8 cellular contexts compared by ENCODE assay signal in genomic region chr10:49941447-49942338, GRCh38. TPM values are rescaled to one million over a fixed set of nuclear protein-coding genes. Genes with fewer than 3 reads are reported as not detected.
DNase-seq lines count a peak whose midpoint lies in the region; TF ChIP-seq lines count a peak whose summit lies in the region.
"Not testable (repeated sequence)": the region's sequence is repeated elsewhere in the genome, so short reads cannot be mapped to it uniquely, and the experiment has no call there.

Gene PARG, minus strand, starts transcription at chr10:49942027. Its CDS starts 302 bp downstream, at chr10:49941725.
Gene TIMM23B, plus strand, starts transcription at chr10:49942053. Its CDS starts 142 bp downstream, at chr10:49942195.

- H3K27ac Mint-ChIP-seq in neural crest cell (ENCODE audit: unreplicated experiment), result peak within 1 kb of the TSS; percentile 94
- H3K27ac Mint-ChIP-seq in stimulated activated naive CD8-positive, alpha-beta T cell treated with anti-CD3 and anti-CD28 coated beads, Interleukin-15, Interleukin-2, amounts not matched to agents 100 ng/mL and 50 ng/mL, for 24 hours, result peak within 1 kb of the TSS; percentile 98

- H3K36me3 ChIP-seq in MM.1S (replicated peaks; ENCODE audit: insufficient read depth, low read length), result not testable (repeated sequence)

- not testable (repeated sequence) for H3F3A ChIP-seq in MM.1S (ENCODE audit: insufficient read depth, low read length)

- H3K4me3 ChIP-seq in MM.1S (ENCODE audit: low read length), result peak within 1 kb of the TSS; percentile 68
- H3K4me3 ChIP-seq in foreskin fibroblast (ENCODE audit: low read depth in 1 of 2, low read length in 2 of 2), result peak within 1 kb of the TSS; percentile 51 to 90

- H3K9me3 ChIP-seq in MM.1S (replicated peaks; ENCODE audit: insufficient read depth, low read length), result not testable (repeated sequence)

- H3K9ac ChIP-seq in MM.1S (ENCODE audit: low read length), result peak within 1 kb of the TSS; percentile 85

- peak within 1 kb of the TSS; percentile 97 for H3K4me3 Mint-ChIP-seq in neural crest cell
- H3K4me3 Mint-ChIP-seq in stimulated activated naive CD8-positive, alpha-beta T cell treated with anti-CD3 and anti-CD28 coated beads, Interleukin-15, Interleukin-2, amounts not matched to agents 100 ng/mL and 50 ng/mL, for 24 hours, result peak within 1 kb of the TSS; percentile 99

- not testable (repeated sequence) for H3K9me2 ChIP-seq in MM.1S (replicated peaks; ENCODE audit: insufficient read depth, low read length)

- peaks cover 52% of the 10 kb centered on the region for H3K79me2 ChIP-seq in MM.1S (ENCODE audit: low read length)

- peak within 1 kb of the TSS; percentile 52; the same call in 1 of the 2 replicates for H3K27ac ChIP-seq in MM.1S (ENCODE audit: low read length)

- TF ChIP-seq CTCF in MM.1S (IDR thresholded peaks at IDR 0.05; ENCODE audit: low read length); foreskin fibroblast (IDR thresholded peaks at IDR 0.05; ENCODE audit: low read depth, low read length): not testable (repeated sequence)
- TF ChIP-seq CTCF in neural crest cell (conservative IDR thresholded peaks at IDR 0.05), result peak; percentile 39

- H4K20me1 ChIP-seq in MM.1S (ENCODE audit: insufficient read depth, low read length), result not testable (repeated sequence)

- H3K27me3 Mint-ChIP-seq in neural crest cell (ENCODE audit: low read depth); stimulated activated naive CD8-positive, alpha-beta T cell treated with anti-CD3 and anti-CD28 coated beads, Interleukin-15, Interleukin-2, amounts not matched to agents 100 ng/mL and 50 ng/mL, for 24 hours: not testable (repeated sequence)

- not testable (repeated sequence) for H3K4me1 ChIP-seq in MM.1S (ENCODE audit: low read length)

- not testable (repeated sequence) for H3K36me3 Mint-ChIP-seq in neural crest cell (ENCODE audit: low read depth)
- H3K36me3 Mint-ChIP-seq in stimulated activated naive CD8-positive, alpha-beta T cell treated with anti-CD3 and anti-CD28 coated beads, Interleukin-15, Interleukin-2, amounts not matched to agents 100 ng/mL and 50 ng/mL, for 24 hours (ENCODE audit: low read depth), result peaks cover 13% of the 10 kb centered on the region

- H3K4me2 ChIP-seq in MM.1S (ENCODE audit: low read depth, low read length), result peak within 1 kb of the TSS; percentile 60

- not testable (repeated sequence) for H3K27me3 ChIP-seq in MM.1S (replicated peaks; ENCODE audit: insufficient read depth, low read length)

- not testable (repeated sequence) for H3K9me3 Mint-ChIP-seq in neural crest cell; stimulated activated naive CD8-positive, alpha-beta T cell treated with anti-CD3 and anti-CD28 coated beads, Interleukin-15, Interleukin-2, amounts not matched to agents 100 ng/mL and 50 ng/mL, for 24 hours

- DNase-seq in GDM1 (lab: John Stamatoyannopoulos, UW), result peak; percentile 69
- peak; percentile 73 for DNase-seq in HCEC 1CT
- peak; percentile 83 for DNase-seq in MM.1S
- peak; percentile 79 for DNase-seq in SK-N-DZ (ENCODE audit: low spot score)
- DNase-seq in activated gamma-delta T cell treated with anti-CD3 and anti-CD28 coated beads, Interleukin-2, amount 50 U/mL, for 16 hours (ENCODE audit: low read depth), result peak; percentile 68
- peak; percentile 78 to 92 for DNase-seq in foreskin fibroblast
- peak; percentile 63 for DNase-seq in neural crest cell (ENCODE audit: low read depth, low spot score)

- H3K4me1 Mint-ChIP-seq in neural crest cell, result peaks cover 39% of the 10 kb centered on the region
- peaks cover 43% of the 10 kb centered on the region for H3K4me1 Mint-ChIP-seq in stimulated activated naive CD8-positive, alpha-beta T cell treated with anti-CD3 and anti-CD28 coated beads, Interleukin-15, Interleukin-2, amounts not matched to agents 100 ng/mL and 50 ng/mL, for 24 hours (ENCODE audit: low read depth)

- 0 out of 2 replicates have a peak within 1 kb of the TSS, but pooled peaks have one; percentile 35 for H2AFZ ChIP-seq in MM.1S (ENCODE audit: low read length)

RNA-seq across cellular contexts. Expression of gene PARG, which starts in this region (rescaled TPM):
- polyA plus RNA-seq in SK-N-DZ (2014; cell fraction: cytosol; rRNA removed), result 25.2 and 28.0 TPM in 2 replicates
- polyA plus RNA-seq in SK-N-DZ (2014; cell fraction: nucleus; rRNA removed), result 22.5 and 24.7 TPM in 2 replicates
- total RNA-seq in neural crest cell, result 51.2 and 54.2 TPM in 2 replicates

RNA-seq across cellular contexts. Expression of gene TIMM23B, which starts in this region (rescaled TPM):
- polyA plus RNA-seq in SK-N-DZ (2014; cell fraction: cytosol; rRNA removed), result 12.9 and 13.9 TPM in 2 replicates
- polyA plus RNA-seq in SK-N-DZ (2014; cell fraction: nucleus; rRNA removed), result 25.0 and 38.2 TPM in 2 replicates
- 17.1 and 19.5 TPM in 2 replicates for total RNA-seq in neural crest cell

Comparison
In these comparisons a context has a peak if more than half of its experiments do, and no peak if none do; other contexts are left out.
1. Peak in every context shown above with its lines: DNase-seq, H3K4me3 ChIP-seq and H3K27ac ChIP-seq.